Comparison of ENCODE assay signal across 23 cellular contexts in genomic region chr3:183299976-183300375, GRCh38. TPM values are rescaled to one million over a fixed set of nuclear protein-coding genes. Genes with fewer than 3 reads are reported as not detected.
DNase-seq lines count a peak whose midpoint lies in the region; ATAC-seq and TF ChIP-seq lines count a peak whose summit lies in the region.
"Had no signal": no experiment of that assay in that cellular context is flagged by ENCODE, and none has a peak within 500 bp of the region (broad histone marks: within the 10 kb centered on the region; RNA-seq: fewer than 3 reads in every experiment).

No MANE protein-coding gene starts in this region.

- H2AK5ac ChIP-seq in mesenchymal stem cell (ENCODE audit: low read length, severe bottlenecking): peak overlapping the region; percentile 24

- peak overlapping the region in 1 of 2 experiments; percentile 14 for H3K18ac ChIP-seq in mesenchymal stem cell (ENCODE audit: low read depth in 1 of 2, low read length in 2 of 2)

- H2BK12ac ChIP-seq in mesenchymal stem cell (ENCODE audit: low read length in 2 of 2): peak overlapping the region in 1 of 2 experiments; percentile 2

- no peak overlapping the region for H2AFZ ChIP-seq in mesenchymal stem cell (ENCODE audit: low read depth, low read length)

- H3K4ac ChIP-seq in mesenchymal stem cell (ENCODE audit: low read depth in 1 of 2, low read length in 2 of 2): peak overlapping the region in 1 of 2 experiments; percentile 8

- peak overlapping the region; percentile 74 for H4K91ac ChIP-seq in mesenchymal stem cell (ENCODE audit: low read length)

- TF ChIP-seq POLR2A in gastrocnemius medialis (IDR thresholded peaks at IDR 0.05): no peak

- no peak overlapping the region for H3K9ac ChIP-seq in mesenchymal stem cell (ENCODE audit: low read length)
- H3K9ac ChIP-seq: BLaER1 treated with 17β-estradiol and CSF1 and Interleukin-3, amounts not matched to agents 10 nM and 100 nM had no signal

- H2BK15ac ChIP-seq in mesenchymal stem cell (ENCODE audit: low read depth, poor library complexity, severe bottlenecking): peak overlapping the region; percentile 75

- H3K23ac ChIP-seq in mesenchymal stem cell (ENCODE audit: low read length in 2 of 2): no peak overlapping the region

- DNase-seq in Right ventricle myocardium inferior (ENCODE audit: missing footprints) (peak; percentile 61), heart right ventricle (no peak), mesenchymal stem cell (no peak), gastrocnemius medialis (peak in 1 of 2 donors; percentile 49), GM19238 (ENCODE audit: insufficient read length, low spot score) (no peak), NCI-H187 (lab: John Stamatoyannopoulos, UW) (no peak)
- DNase-seq: 8988T; ACHN; AML-193; BE2C; CD4-positive, alpha-beta T cell; CD8-positive, alpha-beta memory T cell; DMS 273 treated with DMSO at 0.1 percent for 48 hours; DMS79; EL; GDM1; GOT3; HFFc6 had no signal

- WGBS in heart right ventricle, 2 donors: 94 to 98% methylated on average over 4 of the region's 4 CpGs
- WGBS in mesenchymal stem cell: 95% methylated on average over 4 of the region's 4 CpGs

- H2BK5ac ChIP-seq in mesenchymal stem cell (ENCODE audit: low read depth, low read length, poor library complexity, severe bottlenecking): no peak overlapping the region

- H3K27me3 ChIP-seq in heart right ventricle: no peaks in the 10 kb centered on the region
- peaks cover 0 to 4% of the 10 kb centered on the region in 2 experiments for H3K27me3 ChIP-seq in mesenchymal stem cell (ENCODE audit: control insufficient read depth in 1 of 2, insufficient read depth in 1 of 2, low read length in 2 of 2)
- no peaks in the 10 kb centered on the region for H3K27me3 ChIP-seq in gastrocnemius medialis
- H3K27me3 ChIP-seq: BE2C; BLaER1 treated with 17β-estradiol and CSF1 and Interleukin-3, amounts not matched to agents 10 nM and 100 nM had no signal

- no peaks in the 10 kb centered on the region for H3K79me1 ChIP-seq in mesenchymal stem cell (replicated peaks; ENCODE audit: low read length, poor library complexity, severe bottlenecking)

- ATAC-seq in Right ventricle myocardium inferior (no peak), heart right ventricle (no peak), gastrocnemius medialis (no peak), GM18498 (IDR thresholded peaks at IDR 0.05; ENCODE audit: unreplicated experiment) (no peak)
- ATAC-seq: GM12878 had no signal

- H2BK120ac ChIP-seq in mesenchymal stem cell (ENCODE audit: low read depth, low read length): peak overlapping the region; percentile 6

- no peak overlapping the region for H3K4me2 ChIP-seq in mesenchymal stem cell (ENCODE audit: low read length, poor library complexity, severe bottlenecking)
- H3K4me2 ChIP-seq: A549 had no signal

- intact Hi-C loops in Right ventricle myocardium inferior (cut with DNase I) (no loop called here), heart right ventricle (cut with DNase I) (loop anchor here in 2 of 10 donors (5.0 to 10.0 kb wide), 2 partner anchors 45 to 48 kb away; partner anchors contain the start of gene B3GNT5 (in 2 of the 2)), gastrocnemius medialis (cut with DNase I; ENCODE audit: low total_unique reads) (loop anchor here (10.0 kb wide), 2 partner anchors 1035 to 1515 kb away; partner anchors contain the start of genes FAM131A and VPS8)

- H3K27ac ChIP-seq in heart right ventricle (no peak overlapping the region), mesenchymal stem cell (ENCODE audit: low read length, poor library complexity, severe bottlenecking) (peak overlapping the region; percentile 92), gastrocnemius medialis (peak overlapping the region; percentile 89 to 99 (median 94))

- peaks cover 0 to 31% (median 7%) of the 10 kb centered on the region in 9 donors for H3K4me1 ChIP-seq in heart right ventricle
- H3K4me1 ChIP-seq in mesenchymal stem cell (ENCODE audit: control insufficient read depth, insufficient read depth, low read depth, low read length): peaks cover 25% of the 10 kb centered on the region
- peaks cover 62 to 86% of the 10 kb centered on the region in 2 donors for H3K4me1 ChIP-seq in gastrocnemius medialis
- H3K4me1 ChIP-seq: HAP-1 had no signal

- H3K14ac ChIP-seq in mesenchymal stem cell (ENCODE audit: low read length in 2 of 2): no peak overlapping the region

- H4K8ac ChIP-seq in mesenchymal stem cell (ENCODE audit: low read length): no peak overlapping the region

- H3K9me3 ChIP-seq in heart right ventricle: no peaks in the 10 kb centered on the region
- no peaks in the 10 kb centered on the region for H3K9me3 ChIP-seq in mesenchymal stem cell (ENCODE audit: control insufficient read depth, low read length)
- no peaks in the 10 kb centered on the region for H3K9me3 ChIP-seq in gastrocnemius medialis
- H3K9me3 ChIP-seq: A549, BE2C, HAP-1 had no signal

- TF ChIP-seq CTCF in heart right ventricle (IDR thresholded peaks at IDR 0.05) (no peak), gastrocnemius medialis (IDR thresholded peaks at IDR 0.05 in 4 of 5, conservative IDR thresholded peaks at IDR 0.05 in 1 of 5) (no peak)

- H3K36me3 ChIP-seq in heart right ventricle (no peaks in the 10 kb centered on the region), mesenchymal stem cell (ENCODE audit: control insufficient read depth in 1 of 2, insufficient read depth in 2 of 2, low read depth in 1 of 2, low read length in 2 of 2) (no peaks in the 10 kb centered on the region), gastrocnemius medialis (no peaks in the 10 kb centered on the region)
- H3K36me3 ChIP-seq: BE2C, HAP-1 had no signal

- H3K4me3 ChIP-seq in heart right ventricle: no peak overlapping the region
- no peak overlapping the region for H3K4me3 ChIP-seq in mesenchymal stem cell (ENCODE audit: insufficient read depth in 1 of 2, low read depth in 1 of 2, low read length in 2 of 2)
- H3K4me3 ChIP-seq in gastrocnemius medialis: no peak overlapping the region
- H3K4me3 ChIP-seq: A549; BLaER1 treated with 17β-estradiol and CSF1 and Interleukin-3, amounts not matched to agents 10 nM and 100 nM; GM12878; HAP-1 had no signal

- in situ Hi-C loops in gastrocnemius medialis (cut with MboI; ENCODE audit: low sequenced_read_pairs in 4 of 4): loop anchor here in 1 of 4 donors (10.0 kb wide), 1 partner anchor 45 kb away; the partner anchor contains the start of gene B3GNT5

RNA-seq across cellular contexts. Expression of gene B3GNT5, which starts 46.9 kb away (rescaled TPM):
- total RNA-seq in Right ventricle myocardium inferior: 2.0 TPM
- total RNA-seq in heart right ventricle: 1 to 10 TPM; 2.0 to 9.0 (median 5.8) TPM
- 1 to 10 TPM; 1.7 to 2.2 TPM for polyA plus RNA-seq in heart right ventricle
- polyA plus RNA-seq in mesenchymal stem cell (2013, experiment 1 of 2): 10.6 TPM
- 10.8 TPM for polyA plus RNA-seq in mesenchymal stem cell (2013, experiment 2 of 2)
- total RNA-seq in gastrocnemius medialis: 10 to 100 TPM; 18.2 to 41.2 (median 26.0) TPM
- total RNA-seq: HFFc6 had no signal
- polyA plus RNA-seq: CD8-positive, alpha-beta memory T cell had no signal

Comparison
In these comparisons a context has a peak if more than half of its experiments do, and no peak if none do; other contexts are left out.
1. H3K27ac ChIP-seq: peak in mesenchymal stem cell (single experiment) and gastrocnemius medialis (4 of 4); none in heart right ventricle (0 of 10).